In genomic region chr14:61730756-61731373, GRCh38 we compare ENCODE assay signal across 8 cellular contexts. TPM values are rescaled to one million over a fixed set of nuclear protein-coding genes. Genes with fewer than 3 reads are reported as not detected.
DNase-seq lines count a peak whose midpoint lies in the region; ATAC-seq and TF ChIP-seq lines count a peak whose summit lies in the region.

No MANE protein-coding gene starts in this region.

- H3K4me1 Mint-ChIP-seq in activated CD4-positive, alpha-beta T cell treated with anti-CD3 and anti-CD28 coated beads, Interleukin-2, amount 10 ng/mL, durations not matched to agents 7 days and 5 days: peaks cover 42% of the 10 kb centered on the region

- H3K4me1 ChIP-seq in RWPE2 (ENCODE audit: insufficient read depth, poor library complexity, severe bottlenecking): peaks cover 50% of the 10 kb centered on the region

- CTCF ChIA-PET in activated CD4-positive, alpha-beta T cell treated with anti-CD3 and anti-CD28 coated beads, Interleukin-2, amount 10 ng/mL, durations not matched to agents 7 days and 5 days (lab: Charles Lee): interaction anchor here (0.6 to 1.2 kb wide), 6 partner anchors 11 to 514 kb away, joined by 3 to 4 read pairs (median 3); no protein-coding TSS in a partner anchor

- peak overlapping the region; percentile 46 for H3K27ac ChIP-seq in RWPE2 (ENCODE audit: poor library complexity, severe bottlenecking)

- no peaks in the 10 kb centered on the region for H3K9me3 ChIP-seq in RWPE2 (ENCODE audit: severe bottlenecking)

- no peak overlapping the region for H3K4me3 Mint-ChIP-seq in activated CD4-positive, alpha-beta T cell treated with anti-CD3 and anti-CD28 coated beads, Interleukin-2, amount 10 ng/mL, durations not matched to agents 7 days and 5 days

- H3K4me3 ChIP-seq in RWPE2 (ENCODE audit: severe bottlenecking): no peak overlapping the region

- peaks cover 100% of the 10 kb centered on the region for H3K36me3 ChIP-seq in RWPE2 (ENCODE audit: low read depth)

- H3K27me3 Mint-ChIP-seq in activated CD4-positive, alpha-beta T cell treated with anti-CD3 and anti-CD28 coated beads, Interleukin-2, amount 10 ng/mL, durations not matched to agents 7 days and 5 days: no peaks in the 10 kb centered on the region

- POLR2A ChIA-PET in activated CD4-positive, alpha-beta T cell treated with anti-CD3 and anti-CD28 coated beads, Interleukin-2, amount 10 ng/mL, durations not matched to agents 7 days and 5 days (lab: Charles Lee): interaction anchor here (1.1 kb wide), 1 partner anchor 52 kb away, joined by 5 read pairs; no protein-coding TSS in a partner anchor

- TF ChIP-seq CTCF in RWPE2 (IDR thresholded peaks at IDR 0.05; ENCODE audit: poor library complexity, severe bottlenecking): peak; percentile 63

- DNase-seq in activated CD4-positive, alpha-beta T cell treated with anti-CD3 and anti-CD28 coated beads, Interleukin-2, amount 10 ng/mL, durations not matched to agents 7 days and 5 days: peak; percentile 31
- no peak for DNase-seq in activated CD4-positive, alpha-beta T cell treated with anti-CD3 and anti-CD28 coated beads, Interleukin-2, amount 50 U/mL, for 1 hour
- DNase-seq in RWPE2 (ENCODE audit: low spot score): no peak
- DNase-seq in fibroblast of peridontal ligament (ENCODE audit: extremely low read depth): peak; percentile 70
- DNase-seq in superior temporal gyrus (ENCODE audit: extremely low spot score): peak; percentile 72
- no peak for DNase-seq in DMS79 (lab: John Stamatoyannopoulos, UW)
- DNase-seq in T1000 (lab: John Stamatoyannopoulos, UW): no peak
- no peak for DNase-seq in posterior cingulate gyrus

- no peaks in the 10 kb centered on the region for H3K27me3 ChIP-seq in RWPE2 (ENCODE audit: insufficient read depth, poor library complexity, severe bottlenecking)

- peak overlapping the region; percentile 2 for H3K27ac Mint-ChIP-seq in activated CD4-positive, alpha-beta T cell treated with anti-CD3 and anti-CD28 coated beads, Interleukin-2, amount 10 ng/mL, durations not matched to agents 7 days and 5 days

- intact Hi-C loops in posterior cingulate gyrus (cut with DNase I): loop anchor here (2.0 to 10.0 kb wide), 3 partner anchors 106 to 394 kb away; no protein-coding TSS in a partner anchor

- no peaks in the 10 kb centered on the region for H3K9me3 Mint-ChIP-seq in activated CD4-positive, alpha-beta T cell treated with anti-CD3 and anti-CD28 coated beads, Interleukin-2, amount 10 ng/mL, durations not matched to agents 7 days and 5 days

- H3K36me3 Mint-ChIP-seq in activated CD4-positive, alpha-beta T cell treated with anti-CD3 and anti-CD28 coated beads, Interleukin-2, amount 10 ng/mL, durations not matched to agents 7 days and 5 days (ENCODE audit: low read depth): peaks cover 66% of the 10 kb centered on the region

- no peak for ATAC-seq in RWPE2 (ENCODE audit: low read depth)

RNA-seq across cellular contexts. Expression of gene SNAPC1, which starts 31.4 kb away (rescaled TPM):
- 1 to 10 TPM; 5.2 to 5.5 TPM for total RNA-seq in activated CD4-positive, alpha-beta T cell treated with anti-CD3 and anti-CD28 coated beads, Interleukin-2, amount 10 ng/mL, durations not matched to agents 7 days and 5 days

RNA-seq across cellular contexts. Expression of gene HIF1A, which starts 35.6 kb away (rescaled TPM):
- 100 to 1,000 TPM in 1 of 2 experiments, 10 to 100 TPM in 1; 97.0 to 116 TPM for total RNA-seq in activated CD4-positive, alpha-beta T cell treated with anti-CD3 and anti-CD28 coated beads, Interleukin-2, amount 10 ng/mL, durations not matched to agents 7 days and 5 days

Comparison
In these comparisons a context has a peak if more than half of its experiments do, and no peak if none do; other contexts are left out.
1. DNase-seq: peak in activated CD4-positive, alpha-beta T cell treated with anti-CD3 and anti-CD28 coated beads, Interleukin-2, amount 10 ng/mL, durations not matched to agents 7 days and 5 days (single experiment), fibroblast of peridontal ligament (single experiment) and superior temporal gyrus (single experiment); none in activated CD4-positive, alpha-beta T cell treated with anti-CD3 and anti-CD28 coated beads, Interleukin-2, amount 50 U/mL, for 1 hour (single experiment), RWPE2 (single experiment), DMS79 (single experiment), T1000 (single experiment) and posterior cingulate gyrus (0 of 10).